ENCODE assay signal across 1 cellular context in genomic region chr7:27096756-27097514, GRCh38.
TF ChIP-seq lines count a peak whose summit lies in the region.

No MANE protein-coding gene starts in this region.

TF ChIP-seq in HepG2, 621 proteins besides CTCF, POLR2A, EP300 and RAD21:
- no peak for TF ChIP-seq TFAP4 (IDR thresholded peaks at IDR 0.05; ENCODE audit: borderline replicate concordance, low read depth)
- TF ChIP-seq MXD3 (CRISPR knock-in tag; IDR thresholded peaks at IDR 0.05): no peak
- peak; percentile 34; the same call in 1 of the 2 replicates for TF ChIP-seq ZNF687 (CRISPR knock-in tag; IDR thresholded peaks at IDR 0.05)
- TF ChIP-seq TBX3 (IDR thresholded peaks at IDR 0.05; ENCODE audit: borderline replicate concordance): no peak
- TF ChIP-seq HDAC1 (CRISPR knock-in tag; IDR thresholded peaks at IDR 0.05): 0 out of 2 replicates have a peak, but pooled peaks have one; percentile 14
- no peak for TF ChIP-seq EZH2 (conservative IDR thresholded peaks at IDR 0.05; ENCODE audit: low read depth, low read length)
